In the genomic region with DNA sequence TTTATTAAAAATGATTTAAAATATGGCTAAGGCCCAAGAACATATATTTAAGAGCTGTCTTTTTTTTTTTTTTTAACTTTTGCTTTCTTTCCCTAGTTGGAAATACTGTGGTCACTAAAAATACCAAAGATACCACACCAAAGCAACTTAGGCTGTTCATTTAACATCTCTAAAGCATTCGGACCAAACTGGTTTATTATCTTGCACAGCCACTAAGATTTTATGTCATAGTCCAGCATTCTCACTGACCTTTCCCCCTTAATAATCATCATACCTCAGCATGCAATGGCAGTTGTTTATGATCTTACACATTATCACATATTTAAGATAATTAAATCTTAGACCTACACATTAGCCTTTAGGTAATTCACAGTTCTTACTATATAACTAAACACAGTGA, we compare ENCODE assay signal across 23 cellular contexts.
"Had no signal": no experiment of that assay in that cellular context is flagged by ENCODE, and none has a peak within 500 bp of the region (broad histone marks: within the 10 kb centered on the region; RNA-seq: fewer than 3 reads in every experiment).

No MANE protein-coding gene starts in this region.

- H3K4me3 ChIP-seq: colonic mucosa, dorsolateral prefrontal cortex, esophagus muscularis mucosa, gastroesophageal sphincter, heart left ventricle, lung, ovary, prostate gland, tibial artery had no signal

- H3K27ac ChIP-seq: colonic mucosa, dorsolateral prefrontal cortex, esophagus muscularis mucosa, gastroesophageal sphincter, ovary, prostate gland, tibial artery had no signal

- H3K9me3 Mint-ChIP-seq: central memory CD8-positive, alpha-beta T cell; stimulated activated effector memory CD8-positive, alpha-beta T cell treated with anti-CD3 and anti-CD28 coated beads, Interleukin-12 subunit alpha, Interleukin-12 subunit beta, amount 100 ng/mL, for 72 hours had no signal

- DNase-seq: activated CD4-positive, alpha-beta T cell treated with anti-CD3 and anti-CD28 coated beads for 48 hours; activated CD8-positive, alpha-beta T cell treated with anti-CD3 and anti-CD28 coated beads, Interleukin-2, amount 10 ng/mL, durations not matched to agents 7 days and 5 days; activated gamma-delta T cell; activated naive CD4-positive, alpha-beta T cell treated with anti-CD3 and anti-CD28 coated beads, Interleukin-2, amount 50 U/mL, for 16 hours; activated naive CD8-positive, alpha-beta T cell treated with anti-CD3 and anti-CD28 coated beads, Interleukin-2, amount 50 U/mL, for 24 hours; anterior cingulate cortex; colonic mucosa; dorsolateral prefrontal cortex; heart left ventricle; natural killer cell; ovary; right cardiac atrium; stimulated activated CD4-positive, alpha-beta T cell treated with anti-CD3 and anti-CD28 coated beads, Interleukin-1b, Interleukin-23, amount 100 ng/mL, for 48 hours; stimulated activated naive CD8-positive, alpha-beta T cell treated with anti-CD3 and anti-CD28 coated beads, Interleukin-15, amount 100 ng/mL, for 72 hours; T-helper 17 cell; tibial artery had no signal

- H3K27me3 Mint-ChIP-seq: activated naive CD8-positive, alpha-beta T cell treated with anti-CD3 and anti-CD28 coated beads, Interleukin-2, amount 50 U/mL, for 24 hours; central memory CD8-positive, alpha-beta T cell; stimulated activated naive CD8-positive, alpha-beta T cell treated with anti-CD3 and anti-CD28 coated beads, Interleukin-15, amount 100 ng/mL, for 72 hours; T-helper 17 cell had no signal

- H3K27ac Mint-ChIP-seq: activated CD8-positive, alpha-beta T cell treated with anti-CD3 and anti-CD28 coated beads, Interleukin-2, amount 10 ng/mL, durations not matched to agents 7 days and 5 days; activated naive CD8-positive, alpha-beta T cell treated with anti-CD3 and anti-CD28 coated beads, Interleukin-2, amount 50 U/mL, for 24 hours; activated T-helper 1 cell treated with anti-CD3 and anti-CD28 coated beads, Interleukin-12 subunit alpha, Interleukin-12 subunit beta, Interleukin-2, Interleukin-4 antibody, amounts not matched to agents 30 ng/mL and 10 ng/mL and 1 ng/mL, durations not matched to agents 14 hours and 24 hours and 36 hours; natural killer cell; stimulated activated effector memory CD8-positive, alpha-beta T cell treated with anti-CD3 and anti-CD28 coated beads, Interleukin-12 subunit alpha, Interleukin-12 subunit beta, amount 100 ng/mL, for 72 hours; stimulated activated naive CD8-positive, alpha-beta T cell treated with anti-CD3 and anti-CD28 coated beads, Interleukin-15, amount 100 ng/mL, for 72 hours; T-helper 17 cell had no signal

- H3K27me3 ChIP-seq: colonic mucosa, dorsolateral prefrontal cortex, esophagus muscularis mucosa, gastroesophageal sphincter, heart left ventricle, ovary, tibial artery had no signal

- H3K36me3 ChIP-seq: colonic mucosa, gastroesophageal sphincter, heart left ventricle, ovary, prostate gland, tibial artery had no signal

- H3K4me1 ChIP-seq: colonic mucosa, prostate gland had no signal

- H3K36me3 Mint-ChIP-seq: natural killer cell; stimulated activated effector memory CD8-positive, alpha-beta T cell treated with anti-CD3 and anti-CD28 coated beads, Interleukin-12 subunit alpha, Interleukin-12 subunit beta, amount 100 ng/mL, for 72 hours had no signal

- H3K9me3 ChIP-seq: colonic mucosa, esophagus muscularis mucosa, gastroesophageal sphincter, ovary, prostate gland, tibial artery had no signal

- ATAC-seq: activated CD8-positive, alpha-beta T cell treated with anti-CD3 and anti-CD28 coated beads, Interleukin-2, amount 10 ng/mL, durations not matched to agents 7 days and 5 days; activated naive CD8-positive, alpha-beta T cell treated with anti-CD3 and anti-CD28 coated beads, Interleukin-2, amount 50 U/mL, for 24 hours; gastroesophageal sphincter; heart left ventricle; natural killer cell; right cardiac atrium; stimulated activated effector memory CD8-positive, alpha-beta T cell treated with anti-CD3 and anti-CD28 coated beads, Interleukin-12 subunit alpha, Interleukin-12 subunit beta, amount 100 ng/mL, for 72 hours; stimulated activated naive CD8-positive, alpha-beta T cell treated with anti-CD3 and anti-CD28 coated beads, Interleukin-15, amount 100 ng/mL, for 72 hours; T-helper 17 cell had no signal

- H3K4me3 Mint-ChIP-seq: activated CD8-positive, alpha-beta T cell treated with anti-CD3 and anti-CD28 coated beads, Interleukin-2, amount 10 ng/mL, durations not matched to agents 7 days and 5 days; activated naive CD8-positive, alpha-beta T cell treated with anti-CD3 and anti-CD28 coated beads, Interleukin-2, amount 50 U/mL, for 24 hours; activated T-helper 1 cell treated with anti-CD3 and anti-CD28 coated beads, Interleukin-12 subunit alpha, Interleukin-12 subunit beta, Interleukin-2, Interleukin-4 antibody, amounts not matched to agents 30 ng/mL and 10 ng/mL and 1 ng/mL, durations not matched to agents 14 hours and 24 hours and 36 hours; central memory CD8-positive, alpha-beta T cell; natural killer cell; stimulated activated effector memory CD8-positive, alpha-beta T cell treated with anti-CD3 and anti-CD28 coated beads, Interleukin-12 subunit alpha, Interleukin-12 subunit beta, amount 100 ng/mL, for 72 hours; stimulated activated naive CD8-positive, alpha-beta T cell treated with anti-CD3 and anti-CD28 coated beads, Interleukin-15, amount 100 ng/mL, for 72 hours; T-helper 17 cell had no signal
